8 cellular contexts compared by ENCODE assay signal in genomic region chr7:100673302-100673941, GRCh38. TPM values are rescaled to one million over a fixed set of nuclear protein-coding genes. Genes with fewer than 3 reads are reported as not detected.
DNase-seq lines count a peak whose midpoint lies in the region; ATAC-seq, FAIRE-seq and TF ChIP-seq lines count a peak whose summit lies in the region.

GNB2 (plus strand) TSS chr7:100673740; CDS start chr7:100676266, 2,526 bp downstream.

- peak; percentile 99 for FAIRE-seq in GM12892 (lab: Jason Lieb, UNC)

- WGBS in heart right ventricle, 2 donors: 0% methylated on average over 63 of the region's 65 CpGs

- peak; percentile 53; the same call in 1 of the 2 replicates for TF ChIP-seq POLR2A in GM12892 (IDR thresholded peaks at IDR 0.05; ENCODE audit: low read depth, low read length)

- H3K9me3 ChIP-seq in heart right ventricle (no peaks in the 10 kb centered on the region), upper lobe of right lung (no peaks in the 10 kb centered on the region)

- H3K4me3 ChIP-seq in heart right ventricle: peak within 1 kb of the TSS; percentile 95 to 99 (median 96)
- peak within 1 kb of the TSS; percentile 91 for H3K4me3 ChIP-seq in upper lobe of right lung

- DNase-seq in GM12892 (ENCODE audit: insufficient read length) (peak; percentile 90), NCI-H146 treated with DMSO at 0.1 percent for 48 hours (lab: John Stamatoyannopoulos, UW; ENCODE audit: unreplicated experiment) (peak; percentile 92), amniotic epithelial cell (ENCODE audit: low read depth) (peak; percentile 99), heart right ventricle (peak; percentile 99), posterior vena cava (ENCODE audit: low spot score) (peak; percentile 100), upper lobe of right lung (peak; percentile 100)

- peak; percentile 66 for ATAC-seq in HG02870 (IDR thresholded peaks at IDR 0.05; ENCODE audit: unreplicated experiment)
- ATAC-seq in heart right ventricle: peak; percentile 92 to 95 (median 94)
- ATAC-seq in upper lobe of right lung: peak; percentile 88

- peak within 1 kb of the TSS; percentile 78 to 100 (median 98) for H3K27ac ChIP-seq in heart right ventricle
- H3K27ac ChIP-seq in upper lobe of right lung: peak within 1 kb of the TSS; percentile 96

- TF ChIP-seq CTCF in heart right ventricle (IDR thresholded peaks at IDR 0.05) (no peak), upper lobe of right lung (IDR thresholded peaks at IDR 0.05) (no peak)

- intact Hi-C loops in T-helper 1 cell treated with Interleukin-12 subunit alpha and Interleukin-12 subunit beta and Interleukin-4 antibody, amounts not matched to agents 30 ng/mL and 1 ng/mL, for 36 hours (cut with micrococcal nuclease): loop anchor here (1.0 to 10.0 kb wide), 13 partner anchors 17 to 589 kb away; partner anchors contain the start of genes ACTL6B, COPS6, FBXO24 and LRCH4
- intact Hi-C loops in heart right ventricle (cut with DNase I): loop anchor here in 5 of 10 donors (1.0 to 10.0 kb wide), 8 partner anchors 32 to 199 kb away; partner anchors contain the start of genes MOSPD3 (in 4 of the 5), FBXO24 (in 1 of the 5), LRCH4 (in 1 of the 5) and TSC22D4 (in 1 of the 5)
- intact Hi-C loops in posterior vena cava (cut with DNase I): no loop called here
- intact Hi-C loops in upper lobe of right lung (cut with DNase I): no loop called here

- peaks cover 0 to 34% (median 22%) of the 10 kb centered on the region in 9 donors for H3K4me1 ChIP-seq in heart right ventricle
- H3K4me1 ChIP-seq in upper lobe of right lung: peaks cover 5% of the 10 kb centered on the region

- H3K27me3 ChIP-seq in heart right ventricle: no peaks in the 10 kb centered on the region
- no peaks in the 10 kb centered on the region for H3K27me3 ChIP-seq in upper lobe of right lung

- H3K36me3 ChIP-seq in heart right ventricle: peaks cover 0 to 23% (median 19%) of the 10 kb centered on the region in 9 donors
- H3K36me3 ChIP-seq in upper lobe of right lung: peaks cover 20% of the 10 kb centered on the region

RNA-seq across cellular contexts. Expression of gene GNB2, which starts in this region (rescaled TPM):
- 102 TPM for polyA plus RNA-seq in GM12892 (2012; ENCODE audit: missing spikeins)
- total RNA-seq in T-helper 1 cell treated with Interleukin-12 subunit alpha and Interleukin-12 subunit beta and Interleukin-4 antibody, amounts not matched to agents 30 ng/mL and 1 ng/mL, for 36 hours: 228 and 230 TPM in 2 replicates
- total RNA-seq in heart right ventricle (100 to 1,000 TPM in 7 of 10 donors, 10 to 100 TPM in 3; 91.6 to 150 (median 106) TPM), posterior vena cava (100 to 1,000 TPM; 173 to 199 TPM), upper lobe of right lung (208 TPM)
- polyA plus RNA-seq in heart right ventricle: 100 to 1,000 TPM in 1 of 2 donors, 10 to 100 TPM in 1; 32.8 to 227 TPM

Comparison
In these comparisons a context has a peak if more than half of its experiments do, and no peak if none do; other contexts are left out.
1. Peak in every context shown above with its lines: DNase-seq, ATAC-seq, H3K4me3 ChIP-seq and H3K27ac ChIP-seq.